18 cellular contexts compared by ENCODE assay signal in the genomic region with DNA sequence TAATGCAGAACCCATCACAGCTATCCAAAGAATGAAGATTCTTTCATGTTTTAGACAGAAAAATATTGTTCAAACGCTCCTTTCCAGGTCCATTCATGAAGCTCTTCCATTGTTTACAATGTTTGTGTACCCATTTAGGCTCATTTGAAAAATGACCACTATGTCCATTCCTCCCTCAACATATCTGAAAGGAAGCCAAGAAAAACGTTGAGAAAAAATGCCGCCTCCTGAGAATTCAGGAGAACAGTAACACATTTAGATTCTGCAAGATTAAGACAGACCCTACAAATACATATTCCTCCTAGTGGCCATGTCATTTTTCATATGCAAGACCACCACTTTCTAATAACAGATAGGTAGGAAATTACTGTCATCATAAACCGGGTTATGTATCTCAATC.
DNase-seq lines count a peak whose midpoint lies in the region; ATAC-seq and TF ChIP-seq lines count a peak whose summit lies in the region.
"Had no signal": no experiment of that assay in that cellular context is flagged by ENCODE, and none has a peak within 500 bp of the region (broad histone marks: within the 10 kb centered on the region; RNA-seq: fewer than 3 reads in every experiment).

No MANE protein-coding gene starts in this region.

- ATAC-seq in RWPE2 (ENCODE audit: low read depth): no peak

- H4K20me1 ChIP-seq in GM23248 (ENCODE audit: insufficient read depth): no peaks in the 10 kb centered on the region
- H4K20me1 ChIP-seq in osteoblast (ENCODE audit: insufficient read depth, low read length): no peaks in the 10 kb centered on the region

- H3K4me1 ChIP-seq in GM23248 (ENCODE audit: insufficient read depth) (peaks cover 22% of the 10 kb centered on the region), RWPE2 (ENCODE audit: insufficient read depth, poor library complexity, severe bottlenecking) (peaks cover 29% of the 10 kb centered on the region), osteoblast (ENCODE audit: insufficient read depth, low read length) (peaks cover 3% of the 10 kb centered on the region)

- TF ChIP-seq CTCF in RWPE2 (IDR thresholded peaks at IDR 0.05; ENCODE audit: poor library complexity, severe bottlenecking): no peak
- TF ChIP-seq CTCF in choroid plexus epithelial cell (conservative IDR thresholded peaks at IDR 0.05; ENCODE audit: low read depth, low read length): no peak
- TF ChIP-seq CTCF in osteoblast (IDR thresholded peaks at IDR 0.05; ENCODE audit: extremely low read depth, low read depth, low read length): no peak

- H3K79me2 ChIP-seq in GM23248 (ENCODE audit: insufficient read depth) (no peaks in the 10 kb centered on the region), osteoblast (ENCODE audit: insufficient read depth, low read length) (no peaks in the 10 kb centered on the region)

- H3K4me2 ChIP-seq in GM23248 (ENCODE audit: unreplicated experiment) (peak overlapping the region; percentile 45), osteoblast (ENCODE audit: insufficient read depth, low read length) (peak overlapping the region; percentile 17)

- H3K36me3 ChIP-seq in GM23248 (ENCODE audit: low read depth) (no peaks in the 10 kb centered on the region), RWPE2 (ENCODE audit: low read depth) (no peaks in the 10 kb centered on the region), osteoblast (ENCODE audit: insufficient read depth, low read length) (no peaks in the 10 kb centered on the region)
- H3K36me3 ChIP-seq: SJSA1 had no signal

- in situ Hi-C loops in GM23248 (cut with MboI): no loop called here

- H3K9me2 ChIP-seq in GM23248 (ENCODE audit: insufficient read depth): no peaks in the 10 kb centered on the region

- H3K9ac ChIP-seq in GM23248: no peak overlapping the region

- no peak overlapping the region for H3K27ac ChIP-seq in GM23248
- H3K27ac ChIP-seq in RWPE2 (ENCODE audit: poor library complexity, severe bottlenecking): peak overlapping the region; percentile 77
- no peak overlapping the region for H3K27ac ChIP-seq in osteoblast (ENCODE audit: low read depth, low read length)
- H3K27ac ChIP-seq: C4-2B, SJSA1 had no signal

- no peaks in the 10 kb centered on the region for H3K9me3 ChIP-seq in GM23248 (ENCODE audit: low read depth)
- no peaks in the 10 kb centered on the region for H3K9me3 ChIP-seq in RWPE2 (ENCODE audit: severe bottlenecking)
- H3K9me3 ChIP-seq in osteoblast (ENCODE audit: low read depth, low read length): no peaks in the 10 kb centered on the region
- H3K9me3 ChIP-seq: SJSA1 had no signal

- H3K27me3 ChIP-seq in GM23248 (replicated peaks; ENCODE audit: insufficient read depth) (no peaks in the 10 kb centered on the region), RWPE2 (ENCODE audit: insufficient read depth, poor library complexity, severe bottlenecking) (no peaks in the 10 kb centered on the region), osteoblast (ENCODE audit: insufficient read depth, low read length) (no peaks in the 10 kb centered on the region)
- H3K27me3 ChIP-seq: SJSA1 had no signal

- 0 out of 2 replicates have a peak, but pooled peaks cover 7% of the 10 kb centered on the region for H3F3A ChIP-seq in GM23248 (ENCODE audit: insufficient read depth)

- H3K4me3 ChIP-seq in GM23248: no peak overlapping the region
- H3K4me3 ChIP-seq in RWPE2 (ENCODE audit: severe bottlenecking): no peak overlapping the region
- no peak overlapping the region for H3K4me3 ChIP-seq in choroid plexus epithelial cell (ENCODE audit: low read depth, low read length)
- no peak overlapping the region for H3K4me3 ChIP-seq in osteoblast (ENCODE audit: insufficient read depth, low read length)
- H3K4me3 ChIP-seq: SJSA1 had no signal

- 51 to 60% methylated on average over 4 of the region's 4 CpGs for WGBS in GM23248 (ENCODE audit: low coverage in 1 of 2, low lambda C conversion rate in 2 of 2, missing lambda C conversion rate in 2 of 2), 2 experiments

- DNase-seq in GM23248: no peak
- DNase-seq in RWPE2 (ENCODE audit: low spot score): no peak
- peak; percentile 69 for DNase-seq in choroid plexus epithelial cell (ENCODE audit: low read depth)
- DNase-seq in osteoblast (ENCODE audit: insufficient read length, low spot score, missing footprints): no peak
- no peak for DNase-seq in SHP77 (lab: John Stamatoyannopoulos, UW)
- DNase-seq in C1 segment of cervical spinal cord (lab: John Stamatoyannopoulos, UW): no peak
- DNase-seq in DMS53 (lab: John Stamatoyannopoulos, UW): no peak
- no peak for DNase-seq in activated CD4-positive, alpha-beta T cell treated with anti-CD3 and anti-CD28 coated beads for 1 hour
- DNase-seq: ACHN, DMS79 treated with DMSO at 0.1 percent for 48 hours, Kasumi-1, NCI-H1105, NCI-H1694, NCI-H2081 treated with DMSO at 0.1 percent for 48 hours, NCI-H446 treated with DMSO at 0.1 percent for 48 hours, NCI-H69 had no signal

- no peak overlapping the region for H2AFZ ChIP-seq in GM23248
- H2AFZ ChIP-seq in osteoblast (ENCODE audit: low read length): no peak overlapping the region
